In genomic region chr20:35039146-35039545, GRCh38 we compare ENCODE assay signal across 20 cellular contexts. TPM values are rescaled to one million over a fixed set of nuclear protein-coding genes. Genes with fewer than 3 reads are reported as not detected.
DNase-seq lines count a peak whose midpoint lies in the region; ATAC-seq, FAIRE-seq and TF ChIP-seq lines count a peak whose summit lies in the region.
"Had no signal": no experiment of that assay in that cellular context is flagged by ENCODE, and none has a peak within 500 bp of the region (broad histone marks: within the 10 kb centered on the region; RNA-seq: fewer than 3 reads in every experiment).

No MANE protein-coding gene starts in this region.

- H3K27ac Mint-ChIP-seq in activated CD4-positive, alpha-beta T cell treated with anti-CD3 and anti-CD28 coated beads for 36 hours: peak overlapping the region; percentile 35
- H3K27ac Mint-ChIP-seq in progenitor cell of endocrine pancreas: peak overlapping the region; percentile 84
- H3K27ac Mint-ChIP-seq: nephron progenitor cell had no signal

- H3K27me3 ChIP-seq in PC-3 (ENCODE audit: low read length) (no peaks in the 10 kb centered on the region), keratinocyte (ENCODE audit: control insufficient read depth, extremely low read depth, insufficient read depth, low read length) (no peaks in the 10 kb centered on the region)
- H3K27me3 ChIP-seq: sigmoid colon had no signal

- no peak overlapping the region for H3K9ac ChIP-seq in PC-3 (ENCODE audit: low read length)
- no peak overlapping the region for H3K9ac ChIP-seq in keratinocyte (ENCODE audit: control insufficient read depth, extremely low read depth, insufficient read depth, low read length)

- H2AFZ ChIP-seq in PC-3 (ENCODE audit: low read length) (no peak overlapping the region), keratinocyte (ENCODE audit: control insufficient read depth, low read length) (no peak overlapping the region)

- no peak for TF ChIP-seq POLR2A in H54 (IDR thresholded peaks at IDR 0.05; ENCODE audit: low read depth, low read length)

- POLR2A ChIA-PET in activated CD4-positive, alpha-beta T cell treated with anti-CD3 and anti-CD28 coated beads for 36 hours (lab: Charles Lee): no interaction called here
- POLR2A ChIA-PET in PC-3 (lab: Charles Lee; ENCODE audit: unreplicated experiment): interaction anchor here (0.6 kb wide), 2 partner anchors 18 to 49 kb away, joined by 3 read pairs; no protein-coding TSS in a partner anchor

- peaks cover 28% of the 10 kb centered on the region for H3K36me3 Mint-ChIP-seq in activated CD4-positive, alpha-beta T cell treated with anti-CD3 and anti-CD28 coated beads for 36 hours (ENCODE audit: low read depth)
- H3K36me3 Mint-ChIP-seq in progenitor cell of endocrine pancreas (ENCODE audit: insufficient read depth): peaks cover 39% of the 10 kb centered on the region

- H3K4me1 ChIP-seq in PC-3 (ENCODE audit: insufficient read depth, low read length) (peaks cover 19% of the 10 kb centered on the region), keratinocyte (ENCODE audit: control insufficient read depth, extremely low read depth, insufficient read depth, low read length) (peaks cover 5% of the 10 kb centered on the region)
- H3K4me1 ChIP-seq: sigmoid colon had no signal

- H4K20me1 ChIP-seq in PC-3 (ENCODE audit: low read length) (0 out of 2 replicates have a peak, but pooled peaks cover 4% of the 10 kb centered on the region), keratinocyte (ENCODE audit: control insufficient read depth, extremely low read depth, insufficient read depth, low read length) (no peaks in the 10 kb centered on the region)

- no peak overlapping the region for H3K4me3 Mint-ChIP-seq in activated CD4-positive, alpha-beta T cell treated with anti-CD3 and anti-CD28 coated beads for 36 hours
- H3K4me3 Mint-ChIP-seq in progenitor cell of endocrine pancreas (ENCODE audit: low read depth): peak overlapping the region; percentile 40
- H3K4me3 Mint-ChIP-seq: nephron progenitor cell had no signal

- CTCF ChIA-PET in activated CD4-positive, alpha-beta T cell treated with anti-CD3 and anti-CD28 coated beads for 36 hours (lab: Charles Lee): interaction anchor here (0.6 to 1.0 kb wide), 4 partner anchors 11 to 55 kb away, joined by 3 read pairs; no protein-coding TSS in a partner anchor
- CTCF ChIA-PET in PC-3 (lab: Charles Lee): interaction anchor here (0.9 kb wide), 2 partner anchors 53 to 57 kb away, joined by 4 to 5 read pairs; no protein-coding TSS in a partner anchor

- no peaks in the 10 kb centered on the region for H3K9me2 ChIP-seq in PC-3 (replicated peaks; ENCODE audit: low read length)

- no peaks in the 10 kb centered on the region for H3K27me3 Mint-ChIP-seq in activated CD4-positive, alpha-beta T cell treated with anti-CD3 and anti-CD28 coated beads for 36 hours
- no peaks in the 10 kb centered on the region for H3K27me3 Mint-ChIP-seq in progenitor cell of endocrine pancreas

- H3K9me1 ChIP-seq in keratinocyte (ENCODE audit: control insufficient read depth, extremely low read depth, insufficient read depth, low read length): no peaks in the 10 kb centered on the region

- dilution Hi-C loops in keratinocyte (cut with MboI; ENCODE audit: extremely low pct_ligation_motif_present, low sequenced_read_pairs): no loop called here

- no peaks in the 10 kb centered on the region for H3K9me3 Mint-ChIP-seq in activated CD4-positive, alpha-beta T cell treated with anti-CD3 and anti-CD28 coated beads for 36 hours (ENCODE audit: low read depth)
- H3K9me3 Mint-ChIP-seq in progenitor cell of endocrine pancreas (ENCODE audit: low read depth): no peaks in the 10 kb centered on the region
- H3K9me3 Mint-ChIP-seq: nephron progenitor cell had no signal

- H3K9me3 ChIP-seq in PC-3 (ENCODE audit: low read length) (no peaks in the 10 kb centered on the region), keratinocyte (ENCODE audit: control insufficient read depth, low read depth, low read length) (no peaks in the 10 kb centered on the region)
- H3K9me3 ChIP-seq: sigmoid colon had no signal

- H3K79me2 ChIP-seq in PC-3 (ENCODE audit: low read length) (no peaks in the 10 kb centered on the region; the same call in 1 of the 2 replicates), keratinocyte (ENCODE audit: control insufficient read depth, insufficient read depth, low read length) (no peaks in the 10 kb centered on the region)

- no TSS peak for BruUV-seq in PC-3 (replicated peaks; lab: Mats Ljungman, UMichigan)

- DNase-seq in activated CD4-positive, alpha-beta T cell treated with anti-CD3 and anti-CD28 coated beads for 36 hours: no peak
- no peak for DNase-seq in activated CD4-positive, alpha-beta T cell treated with anti-CD3 and anti-CD28 coated beads for 48 hours
- DNase-seq in PC-3 (peak; percentile 87), keratinocyte (ENCODE audit: low read depth, low spot score) (no peak), progenitor cell of endocrine pancreas (ENCODE audit: low spot score, unreplicated experiment) (no peak), NCI-H1105 treated with DMSO at 0.1 percent for 48 hours (lab: John Stamatoyannopoulos, UW) (no peak), RKO (ENCODE audit: low spot score) (no peak), H54 (ENCODE audit: insufficient read length, low spot score) (no peak)
- DNase-seq: activated CD4-positive, alpha-beta T cell treated with anti-CD3 and anti-CD28 coated beads for 4 hours; activated gamma-delta T cell; HCEC 1CT; islet precursor cell; Karpas-422; NCI-H1694 treated with DMSO at 0.1 percent for 48 hours; NCI-H774; nephron progenitor cell; sigmoid colon; stimulated activated naive CD4-positive, alpha-beta T cell had no signal

- H3K4me1 Mint-ChIP-seq in activated CD4-positive, alpha-beta T cell treated with anti-CD3 and anti-CD28 coated beads for 36 hours: peaks cover 6% of the 10 kb centered on the region
- H3K4me1 Mint-ChIP-seq in progenitor cell of endocrine pancreas (ENCODE audit: low read depth): peaks cover 32% of the 10 kb centered on the region

- no peak overlapping the region for H3K4me3 ChIP-seq in PC-3 (ENCODE audit: low read length)
- H3K4me3 ChIP-seq in keratinocyte (ENCODE audit: control insufficient read depth in 2 of 3, extremely low read depth in 1 of 3, insufficient read depth in 2 of 3, low read depth in 1 of 3, low read length in 3 of 3): no peak overlapping the region
- H3K4me3 ChIP-seq: sigmoid colon had no signal

- no peaks in the 10 kb centered on the region for H3F3A ChIP-seq in PC-3 (ENCODE audit: low read length, unreplicated experiment)

- FAIRE-seq in keratinocyte (lab: Jason Lieb, UNC) (peak; percentile 39), H54 (lab: Jason Lieb, UNC) (no peak)
- FAIRE-seq: A204.1 had no signal

- H3K36me3 ChIP-seq in PC-3 (ENCODE audit: low read depth, low read length): peaks cover 37% of the 10 kb centered on the region
- peaks cover 8 to 11% of the 10 kb centered on the region in 2 experiments for H3K36me3 ChIP-seq in keratinocyte (ENCODE audit: control insufficient read depth in 2 of 2, extremely low read depth in 1 of 2, insufficient read depth in 2 of 2, low read length in 2 of 2)

- TF ChIP-seq CTCF in PC-3 (conservative IDR thresholded peaks at IDR 0.05; ENCODE audit: low read depth, low read length) (no peak), keratinocyte (optimal IDR thresholded peaks at IDR 0.05 in 1 of 3, IDR thresholded peaks at IDR 0.05 in 1 of 3, conservative IDR thresholded peaks at IDR 0.05 in 1 of 3; ENCODE audit: extremely low read depth in 1 of 3, insufficient read depth in 2 of 3, low read length in 3 of 3) (no peak), progenitor cell of endocrine pancreas (IDR thresholded peaks at IDR 0.05; ENCODE audit: unreplicated experiment) (no peak)

- intact Hi-C loops in activated CD4-positive, alpha-beta T cell treated with anti-CD3 and anti-CD28 coated beads for 36 hours (cut with DNase I, micrococcal nuclease): no loop called here
- intact Hi-C loops in PC-3 (cut with micrococcal nuclease): no loop called here

- H3K27ac ChIP-seq in PC-3 (ENCODE audit: low read length): peak overlapping the region; percentile 50
- no peak overlapping the region for H3K27ac ChIP-seq in keratinocyte (ENCODE audit: control insufficient read depth, insufficient read depth, low read length)
- H3K27ac ChIP-seq: sigmoid colon had no signal

- H3K4me2 ChIP-seq in PC-3 (ENCODE audit: low read length) (peak overlapping the region; percentile 64), keratinocyte (ENCODE audit: control insufficient read depth, extremely low read depth, insufficient read depth, low read depth, low read length) (no peak overlapping the region)

- no peak for ATAC-seq in activated CD4-positive, alpha-beta T cell treated with anti-CD3 and anti-CD28 coated beads for 36 hours
- peak; percentile 89 for ATAC-seq in PC-3
- ATAC-seq: Right ventricle myocardium inferior had no signal

RNA-seq across cellular contexts. Expression of gene TRPC4AP, which starts 53.5 kb away (rescaled TPM):
- 10 to 100 TPM; 36.0 to 39.6 TPM for total RNA-seq in activated CD4-positive, alpha-beta T cell treated with anti-CD3 and anti-CD28 coated beads for 36 hours
- total RNA-seq in PC-3 (2014; rRNA removed) (46.9 and 52.6 TPM in 2 replicates), progenitor cell of endocrine pancreas (122 and 123 TPM in 2 replicates)
- 53.9 to 69.1 TPM (median 64.8 TPM) in 3 replicates for polyA plus RNA-seq in keratinocyte
- polyA plus RNA-seq in keratinocyte (2011; ENCODE audit: low read depth): 16.5 TPM
- 54.4 and 60.1 TPM in 2 replicates for polyA plus RNA-seq in keratinocyte (2011; cell fraction: cytosol; rRNA removed)
- 91.6 and 104 TPM in 2 replicates for polyA plus RNA-seq in keratinocyte (2011; cell fraction: nucleus; rRNA removed)
- 36.9 and 46.7 TPM in 2 replicates for polyA plus RNA-seq in keratinocyte (2012; ENCODE audit: low replicate concordance)
- 70.9 to 93.7 TPM (median 77.5 TPM) in 3 replicates for polyA minus RNA-seq in keratinocyte
- polyA minus RNA-seq in keratinocyte (2011; cell fraction: cytosol; rRNA and poly(A)+ RNA removed): 58.5 TPM
- polyA minus RNA-seq in keratinocyte (2011; cell fraction: nucleus; rRNA and poly(A)+ RNA removed): 52.5 and 75.2 TPM in 2 replicates
